Comparison of ENCODE assay signal across 31 cellular contexts in the genomic region with DNA sequence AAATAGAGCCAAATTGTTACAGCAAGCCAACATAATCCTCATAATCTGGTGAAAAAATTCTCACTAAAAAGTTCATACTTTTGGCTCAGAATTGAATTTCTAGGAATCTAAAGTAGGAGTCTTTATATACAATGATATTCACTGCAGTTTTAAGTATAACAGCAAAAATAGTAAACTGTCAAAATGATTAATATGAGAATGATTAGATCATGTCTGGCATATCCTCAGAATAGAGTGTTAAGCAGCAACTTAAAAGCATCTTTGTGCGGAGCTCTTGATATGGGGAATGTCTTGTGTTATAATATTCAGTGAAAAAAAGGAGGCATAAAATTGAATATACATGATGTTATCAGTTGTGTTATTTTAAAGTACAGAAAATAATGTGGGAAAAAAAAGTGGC. TPM values are rescaled to one million over a fixed set of nuclear protein-coding genes. Genes with fewer than 3 reads are reported as not detected.
"Had no signal": no experiment of that assay in that cellular context is flagged by ENCODE, and none has a peak within 500 bp of the region (broad histone marks: within the 10 kb centered on the region; RNA-seq: fewer than 3 reads in every experiment).

No MANE protein-coding gene starts in this region.

- H3K9me3 ChIP-seq: stomach, suprapubic skin, testis, thoracic aorta, thyroid gland, tibial artery, tibial nerve, transverse colon, upper lobe of left lung, upper lobe of right lung, uterus, vagina had no signal

- H3K27ac ChIP-seq: stomach, suprapubic skin, testis, thoracic aorta, thyroid gland, tibial artery, tibial nerve, transverse colon, upper lobe of left lung, upper lobe of right lung, uterus, vagina had no signal

- H3K36me3 ChIP-seq: stomach, suprapubic skin, thoracic aorta, thyroid gland, tibial artery, tibial nerve, transverse colon, upper lobe of left lung, upper lobe of right lung, uterus, vagina had no signal

- FAIRE-seq: urothelium cell line had no signal

- DNase-seq: stimulated activated CD4-positive, alpha-beta T cell treated with anti-CD3 and anti-CD28 coated beads, Interleukin-2, amount 100 ng/mL, for 48 hours; stimulated activated CD4-positive, alpha-beta T cell treated with anti-CD3 and anti-CD28 coated beads, Interleukin-4, amount 100 ng/mL, for 1 hour; stimulated activated CD4-positive, alpha-beta T cell treated with anti-CD3 and anti-CD28 coated beads, Interleukin-4, amount 100 ng/mL, for 24 hours; stimulated activated CD4-positive, alpha-beta T cell treated with anti-CD3 and anti-CD28 coated beads, Interleukin-4, amount 100 ng/mL, for 4 hours; stimulated activated CD8-positive, alpha-beta memory T cell treated with anti-CD3 and anti-CD28 coated beads, Interleukin-4, amount 100 ng/mL, for 48 hours; stimulated activated naive B cell treated with anti-CD40 and anti-IgM and Interleukin-4, amounts not matched to agents 10 μg/mL and 1 μg/mL and 100 μg/mL, for 72 hours; stimulated activated naive CD4-positive, alpha-beta T cell; stimulated activated naive CD4-positive, alpha-beta T cell treated with Interleukin-2 at 50 U/mL for 16 hours; stimulated activated naive CD8-positive, alpha-beta T cell treated with anti-CD3 and anti-CD28 coated beads, Interleukin-15, amount 100 ng/mL, for 72 hours; stimulated activated naive CD8-positive, alpha-beta T cell treated with anti-CD3 and anti-CD28 coated beads, Interleukin-15, Interleukin-2, amounts not matched to agents 100 U/mL and 50 U/mL, for 24 hours; stomach; substantia nigra; testis; thyroid gland; tibial artery; transverse colon; trophoblast cell; upper lobe of left lung; upper lobe of right lung; uterus had no signal

- ATAC-seq: stimulated activated effector memory CD8-positive, alpha-beta T cell treated with anti-CD3 and anti-CD28 coated beads, Interleukin-12 subunit alpha, Interleukin-12 subunit beta, amount 100 ng/mL, for 72 hours; stimulated activated memory B cell treated with anti-CD40 and anti-IgM and Interleukin-4, amounts not matched to agents 10 μg/mL and 1 μg/mL and 100 μg/mL, for 72 hours; stimulated activated naive B cell treated with anti-CD40 and anti-IgM and Interleukin-4, amounts not matched to agents 10 μg/mL and 1 μg/mL and 100 μg/mL, for 72 hours; stimulated activated naive CD8-positive, alpha-beta T cell treated with anti-CD3 and anti-CD28 coated beads, Interleukin-15, amount 100 ng/mL, for 72 hours; stimulated activated naive CD8-positive, alpha-beta T cell treated with anti-CD3 and anti-CD28 coated beads, Interleukin-15, Interleukin-2, amounts not matched to agents 100 U/mL and 50 U/mL, for 24 hours; upper lobe of right lung had no signal

- H3K27me3 ChIP-seq: stomach, suprapubic skin, testis, thyroid gland, tibial nerve, transverse colon, upper lobe of left lung, upper lobe of right lung, uterus, vagina had no signal

- H3K4me3 ChIP-seq: stomach, suprapubic skin, testis, thoracic aorta, thyroid gland, tibial artery, tibial nerve, transverse colon, upper lobe of left lung, upper lobe of right lung, uterus, vagina had no signal

- H3K4me1 ChIP-seq: stomach, suprapubic skin, testis, thyroid gland, tibial artery, tibial nerve, transverse colon, upper lobe of left lung, upper lobe of right lung, uterus, vagina had no signal

RNA-seq across cellular contexts. Expression of gene KNG1, which starts 16.9 kb away (rescaled TPM):
- total RNA-seq: stomach, subcutaneous adipose tissue, temporal lobe, thoracic aorta, thyroid gland, tibial nerve, ureter, urinary bladder, uterus, vagina had no signal
